29 cellular contexts compared by ENCODE assay signal in genomic region chr3:171430530-171430929, GRCh38.
"Had no signal": no experiment of that assay in that cellular context is flagged by ENCODE, and none has a peak within 500 bp of the region (broad histone marks: within the 10 kb centered on the region; RNA-seq: fewer than 3 reads in every experiment).

No MANE protein-coding gene starts in this region.

- ATAC-seq: esophagus mucosa; gastrocnemius medialis; heart right ventricle; left colon; left ventricle myocardium superior; psoas muscle; right lobe of liver; stimulated activated naive B cell treated with anti-CD40 and anti-IgM and Interleukin-4, amounts not matched to agents 10 μg/mL and 1 μg/mL and 100 μg/mL, for 72 hours; stimulated activated naive CD8-positive, alpha-beta T cell treated with anti-CD3 and anti-CD28 coated beads, Interleukin-15, amount 100 ng/mL, for 72 hours had no signal

- H3K9me3 Mint-ChIP-seq: immature natural killer cell; nephron; stimulated activated naive B cell treated with anti-CD40 and anti-IgM and Interleukin-4, amounts not matched to agents 10 μg/mL and 1 μg/mL and 100 μg/mL, for 72 hours; stimulated activated naive CD8-positive, alpha-beta T cell treated with anti-CD3 and anti-CD28 coated beads, Interleukin-15, amount 100 ng/mL, for 72 hours had no signal

- H3K36me3 Mint-ChIP-seq: immature natural killer cell; naive B cell; stimulated activated naive B cell treated with anti-CD40 and anti-IgM and Interleukin-4, amounts not matched to agents 10 μg/mL and 1 μg/mL and 100 μg/mL, for 72 hours had no signal

- H2AFZ ChIP-seq: parathyroid adenoma had no signal

- H3K9me3 ChIP-seq: colonic mucosa, gastrocnemius medialis, psoas muscle, right lobe of liver, thoracic aorta, transverse colon had no signal

- H3K9ac ChIP-seq: parathyroid adenoma had no signal

- H3K4me3 Mint-ChIP-seq: endodermal cell; immature natural killer cell; naive B cell; nephron; stimulated activated naive B cell treated with anti-CD40 and anti-IgM and Interleukin-4, amounts not matched to agents 10 μg/mL and 1 μg/mL and 100 μg/mL, for 72 hours; stimulated activated naive CD8-positive, alpha-beta T cell treated with anti-CD3 and anti-CD28 coated beads, Interleukin-15, amount 100 ng/mL, for 72 hours had no signal

- H3K27me3 ChIP-seq: colonic mucosa, gastrocnemius medialis, heart right ventricle, right lobe of liver, spleen, transverse colon had no signal

- H3K27ac ChIP-seq: colonic mucosa, gastrocnemius medialis, heart right ventricle, parathyroid adenoma, psoas muscle, right lobe of liver, spleen, thoracic aorta, transverse colon had no signal

- H3K4me3 ChIP-seq: colonic mucosa, gastrocnemius medialis, heart right ventricle, lung, psoas muscle, right lobe of liver, spleen, thoracic aorta, transverse colon had no signal

- H3K27me3 Mint-ChIP-seq: naive B cell; stimulated activated naive B cell treated with anti-CD40 and anti-IgM and Interleukin-4, amounts not matched to agents 10 μg/mL and 1 μg/mL and 100 μg/mL, for 72 hours; stimulated activated naive CD8-positive, alpha-beta T cell treated with anti-CD3 and anti-CD28 coated beads, Interleukin-15, amount 100 ng/mL, for 72 hours had no signal

- DNase-seq: cerebellar nuclear complex; colonic mucosa; dermis blood vessel endothelial cell; effector CD4-positive, alpha-beta T cell; endodermal cell; gastrocnemius medialis; heart right ventricle; hypothalamus; immature natural killer cell; left colon; left ventricle myocardium superior; mesenchymal stem cell; naive B cell; occipital lobe; psoas muscle; retina; right lobe of liver; spleen; stimulated activated CD4-positive, alpha-beta T cell treated with anti-CD3 and anti-CD28 coated beads, Interleukin-15, amount 100 ng/mL, for 24 hours; stimulated activated CD4-positive, alpha-beta T cell treated with anti-CD3 and anti-CD28 coated beads, Interleukin-1b, Interleukin-23, amount 100 ng/mL, for 48 hours; stimulated activated CD4-positive, alpha-beta T cell treated with anti-CD3 and anti-CD28 coated beads, Interleukin-4, amount 100 ng/mL, for 4 hours; stimulated activated naive B cell treated with anti-CD40 and anti-IgM and Interleukin-4, amounts not matched to agents 10 μg/mL and 1 μg/mL and 100 μg/mL, for 72 hours; stimulated activated naive CD8-positive, alpha-beta T cell treated with anti-CD3 and anti-CD28 coated beads, Interleukin-15, amount 100 ng/mL, for 72 hours; transverse colon had no signal

- H3K4me1 Mint-ChIP-seq: endodermal cell; naive B cell; stimulated activated naive B cell treated with anti-CD40 and anti-IgM and Interleukin-4, amounts not matched to agents 10 μg/mL and 1 μg/mL and 100 μg/mL, for 72 hours had no signal

- H3K4me1 ChIP-seq: colonic mucosa, parathyroid adenoma, right lobe of liver had no signal

- H3K79me2 ChIP-seq: parathyroid adenoma had no signal

- H3K27ac Mint-ChIP-seq: endodermal cell; immature natural killer cell; nephron; stimulated activated naive B cell treated with anti-CD40 and anti-IgM and Interleukin-4, amounts not matched to agents 10 μg/mL and 1 μg/mL and 100 μg/mL, for 72 hours; stimulated activated naive CD8-positive, alpha-beta T cell treated with anti-CD3 and anti-CD28 coated beads, Interleukin-15, amount 100 ng/mL, for 72 hours had no signal

- H3K36me3 ChIP-seq: colonic mucosa, gastrocnemius medialis, heart right ventricle, right lobe of liver, spleen, thoracic aorta, transverse colon had no signal
